Comparison of ENCODE assay signal across 19 cellular contexts in genomic region chr14:90647469-90647868, GRCh38.
"Had no signal": no experiment of that assay in that cellular context is flagged by ENCODE, and none has a peak within 500 bp of the region (broad histone marks: within the 10 kb centered on the region; RNA-seq: fewer than 3 reads in every experiment).

No MANE protein-coding gene starts in this region.

- H3K9me3 ChIP-seq: body of pancreas, gastrocnemius medialis, transverse colon had no signal

- H3K36me3 ChIP-seq: gastrocnemius medialis, transverse colon had no signal

- H3K27ac ChIP-seq: body of pancreas, skin epidermis, transverse colon had no signal

- DNase-seq: activated B cell treated with CpG ODN at 0.5 μM for 24 hours; activated CD4-positive, alpha-beta T cell treated with anti-CD3 and anti-CD28 coated beads, Interleukin-2, amount 10 ng/mL, durations not matched to agents 24 days and 14 days; activated CD8-positive, alpha-beta memory T cell treated with anti-CD3 and anti-CD28 coated beads, Interleukin-2, amount 50 U/mL, for 48 hours; activated CD8-positive, alpha-beta T cell treated with anti-CD3 and anti-CD28 coated beads, Interleukin-2, amount 10 ng/mL, durations not matched to agents 7 days and 5 days; activated gamma-delta T cell treated with Interleukin-2 at 50 U/mL for 16 hours; activated T-cell treated with anti-CD3 and anti-CD28 coated beads, Interleukin-2, amount 50 U/mL, for 72 hours; amniotic stem cell; body of pancreas; cerebellar nuclear complex; gastrocnemius medialis; islet precursor cell; right cardiac atrium; stimulated activated CD4-positive, alpha-beta T cell treated with anti-CD3 and anti-CD28 coated beads, Interleukin-15, amount 100 ng/mL, for 24 hours; stimulated activated CD4-positive, alpha-beta T cell treated with anti-CD3 and anti-CD28 coated beads, Interleukin-4, amount 100 ng/mL, for 24 hours; stimulated activated naive CD4-positive, alpha-beta T cell; transverse colon had no signal

- ATAC-seq: activated CD8-positive, alpha-beta T cell treated with anti-CD3 and anti-CD28 coated beads, Interleukin-2, amount 10 ng/mL, durations not matched to agents 7 days and 5 days; activated T-cell treated with anti-CD3 and anti-CD28 coated beads, Interleukin-2, amount 50 U/mL, for 72 hours; body of pancreas; gastrocnemius medialis; left lobe of liver; natural killer cell treated with Interleukin-12 subunit alpha and Interleukin-12 subunit beta and Interleukin-15 and Interleukin-18, amount 100 ng/mL, for 72 hours; right cardiac atrium had no signal

- H3K4me3 ChIP-seq: body of pancreas, gastrocnemius medialis, skin epidermis, transverse colon had no signal

- H3K27me3 ChIP-seq: body of pancreas, gastrocnemius medialis, transverse colon had no signal

- H3K4me1 ChIP-seq: body of pancreas had no signal
